In genomic region chr6:13434455-13434775, GRCh38 we compare ENCODE assay signal across 20 cellular contexts.
"Had no signal": no experiment of that assay in that cellular context is flagged by ENCODE, and none has a peak within 500 bp of the region (broad histone marks: within the 10 kb centered on the region; RNA-seq: fewer than 3 reads in every experiment).

No MANE protein-coding gene starts in this region.

- H3K27me3 ChIP-seq: tibial nerve, vagina had no signal

- H3K36me3 Mint-ChIP-seq: mesothelial cell of epicardium had no signal

- H3K27ac ChIP-seq: parathyroid adenoma, tibial nerve, vagina had no signal

- H3K9me3 Mint-ChIP-seq: endodermal cell had no signal

- H2AFZ ChIP-seq: parathyroid adenoma had no signal

- DNase-seq: activated CD4-positive, alpha-beta T cell treated with anti-CD3 and anti-CD28 coated beads, Interleukin-2, amount 50 U/mL, for 4 hours; activated CD4-positive, CD25-positive, alpha-beta regulatory T cell; activated CD8-positive, alpha-beta memory T cell treated with anti-CD3 and anti-CD28 coated beads, Interleukin-2, amount 50 U/mL, for 48 hours; activated gamma-delta T cell treated with Interleukin-2 at 50 U/mL for 16 hours; activated T-cell treated with anti-CD3 and anti-CD28 coated beads, Interleukin-2, amount 50 U/mL, for 72 hours; anterior cingulate cortex; head of caudate nucleus; left cardiac atrium; stimulated activated CD4-positive, alpha-beta T cell treated with anti-CD3 and anti-CD28 coated beads, Interleukin-12 subunit alpha, Interleukin-12 subunit beta, amount 100 ng/mL, for 4 hours; stimulated activated CD4-positive, alpha-beta T cell treated with anti-CD3 and anti-CD28 coated beads, Interleukin-2, amount 100 ng/mL, for 24 hours; stimulated activated naive B cell treated with anti-CD40 and anti-IgM and Interleukin-4, amounts not matched to agents 10 μg/mL and 1 μg/mL and 100 μg/mL, for 72 hours; substantia nigra had no signal

- H3K9me3 ChIP-seq: vagina had no signal

- H3K36me3 ChIP-seq: tibial nerve, vagina had no signal

- H3K27me3 Mint-ChIP-seq: stimulated activated naive B cell treated with anti-CD40 and anti-IgM and Interleukin-4, amounts not matched to agents 10 μg/mL and 1 μg/mL and 100 μg/mL, for 72 hours had no signal

- H3K4me1 Mint-ChIP-seq: endodermal cell had no signal

- FAIRE-seq: frontal cortex, TTC549 had no signal

- ATAC-seq: activated T-cell treated with anti-CD3 and anti-CD28 coated beads, Interleukin-2, amount 50 U/mL, for 72 hours had no signal

- H3K4me3 Mint-ChIP-seq: endodermal cell; mesothelial cell of epicardium; stimulated activated naive B cell treated with anti-CD40 and anti-IgM and Interleukin-4, amounts not matched to agents 10 μg/mL and 1 μg/mL and 100 μg/mL, for 72 hours had no signal

- H3K4me3 ChIP-seq: lung, tibial nerve, vagina had no signal

- H3K9ac ChIP-seq: parathyroid adenoma had no signal

- H3K27ac Mint-ChIP-seq: endodermal cell, mesothelial cell of epicardium had no signal
